Comparison of ENCODE assay signal across 24 cellular contexts in genomic region chr14:24269368-24269767, GRCh38. TPM values are rescaled to one million over a fixed set of nuclear protein-coding genes. Genes with fewer than 3 reads are reported as not detected.
"Had no signal": no experiment of that assay in that cellular context is flagged by ENCODE, and none has a peak within 500 bp of the region (broad histone marks: within the 10 kb centered on the region; RNA-seq: fewer than 3 reads in every experiment).

No MANE protein-coding gene starts in this region.

- H3K36me3 ChIP-seq: cardiac muscle cell had no signal

- H3K4me3 Mint-ChIP-seq: activated CD4-positive, alpha-beta T cell treated with anti-CD3 and anti-CD28 coated beads for 36 hours; activated CD8-positive, alpha-beta memory T cell treated with anti-CD3 and anti-CD28 coated beads, Interleukin-2, amount 10 ng/mL, durations not matched to agents 7 days and 5 days; activated CD8-positive, alpha-beta T cell treated with anti-CD3 and anti-CD28 coated beads for 36 hours; mesothelial cell of epicardium; stimulated activated naive CD8-positive, alpha-beta T cell treated with anti-CD3 and anti-CD28 coated beads, Interleukin-15, Interleukin-2, amounts not matched to agents 100 ng/mL and 50 ng/mL, for 24 hours had no signal

- H3K27me3 Mint-ChIP-seq: activated CD4-positive, alpha-beta T cell treated with anti-CD3 and anti-CD28 coated beads for 36 hours; activated CD8-positive, alpha-beta memory T cell treated with anti-CD3 and anti-CD28 coated beads, Interleukin-2, amount 10 ng/mL, durations not matched to agents 7 days and 5 days; activated CD8-positive, alpha-beta T cell treated with anti-CD3 and anti-CD28 coated beads for 36 hours; naive thymus-derived CD8-positive, alpha-beta T cell; stimulated activated naive CD8-positive, alpha-beta T cell treated with anti-CD3 and anti-CD28 coated beads, Interleukin-15, Interleukin-2, amounts not matched to agents 100 ng/mL and 50 ng/mL, for 24 hours had no signal

- DNase-seq: activated CD4-positive, alpha-beta T cell treated with anti-CD3 and anti-CD28 coated beads for 36 hours; activated CD8-positive, alpha-beta memory T cell treated with anti-CD3 and anti-CD28 coated beads, Interleukin-2, amount 10 ng/mL, durations not matched to agents 7 days and 5 days; activated CD8-positive, alpha-beta T cell treated with anti-CD3 and anti-CD28 coated beads for 36 hours; activated gamma-delta T cell treated with Interleukin-2 at 50 U/mL for 16 hours; anterior cingulate cortex; body of pancreas; dermis blood vessel endothelial cell; effector memory CD4-positive, alpha-beta T cell; foreskin melanocyte; kidney glomerular epithelial cell; naive thymus-derived CD8-positive, alpha-beta T cell; stimulated activated CD4-positive, alpha-beta T cell treated with anti-CD3 and anti-CD28 coated beads, Interleukin-1b, Interleukin-23, amount 100 ng/mL, for 48 hours; substantia nigra; T1000; thyroid gland had no signal

- H3K9me3 ChIP-seq: body of pancreas, left lung, right lobe of liver, thyroid gland had no signal

- H3K27me3 ChIP-seq: body of pancreas, cardiac muscle cell, left lung, right lobe of liver, thyroid gland had no signal

- H3K27ac ChIP-seq: body of pancreas, cardiac muscle cell, left lung, right lobe of liver, thyroid gland had no signal

- H3K27ac Mint-ChIP-seq: activated CD4-positive, alpha-beta T cell treated with anti-CD3 and anti-CD28 coated beads for 36 hours; activated CD8-positive, alpha-beta memory T cell treated with anti-CD3 and anti-CD28 coated beads, Interleukin-2, amount 10 ng/mL, durations not matched to agents 7 days and 5 days; activated CD8-positive, alpha-beta T cell treated with anti-CD3 and anti-CD28 coated beads for 36 hours; mesothelial cell of epicardium; stimulated activated naive CD8-positive, alpha-beta T cell treated with anti-CD3 and anti-CD28 coated beads, Interleukin-15, Interleukin-2, amounts not matched to agents 100 ng/mL and 50 ng/mL, for 24 hours; WTC11 had no signal

- H3K9me3 Mint-ChIP-seq: activated CD8-positive, alpha-beta T cell treated with anti-CD3 and anti-CD28 coated beads for 36 hours; mesothelial cell of epicardium; naive thymus-derived CD8-positive, alpha-beta T cell; stimulated activated naive CD8-positive, alpha-beta T cell treated with anti-CD3 and anti-CD28 coated beads, Interleukin-15, Interleukin-2, amounts not matched to agents 100 ng/mL and 50 ng/mL, for 24 hours; WTC11 had no signal

- H3K4me3 ChIP-seq: body of pancreas, cardiac muscle cell, left lung, lung, right lobe of liver, skin epidermis, thyroid gland had no signal

- ATAC-seq: activated CD4-positive, alpha-beta T cell treated with anti-CD3 and anti-CD28 coated beads for 36 hours; activated CD8-positive, alpha-beta memory T cell treated with anti-CD3 and anti-CD28 coated beads, Interleukin-2, amount 10 ng/mL, durations not matched to agents 7 days and 5 days; activated CD8-positive, alpha-beta T cell treated with anti-CD3 and anti-CD28 coated beads for 36 hours; body of pancreas; esophagus mucosa; left lung; naive thymus-derived CD8-positive, alpha-beta T cell; right lobe of liver; WTC11 had no signal

RNA-seq across cellular contexts. Expression of gene TGM1, which starts 6.4 kb away (rescaled TPM):
- polyA plus RNA-seq: cardiac muscle cell had no signal
